ENCODE assay signal across 8 cellular contexts in the genomic region with DNA sequence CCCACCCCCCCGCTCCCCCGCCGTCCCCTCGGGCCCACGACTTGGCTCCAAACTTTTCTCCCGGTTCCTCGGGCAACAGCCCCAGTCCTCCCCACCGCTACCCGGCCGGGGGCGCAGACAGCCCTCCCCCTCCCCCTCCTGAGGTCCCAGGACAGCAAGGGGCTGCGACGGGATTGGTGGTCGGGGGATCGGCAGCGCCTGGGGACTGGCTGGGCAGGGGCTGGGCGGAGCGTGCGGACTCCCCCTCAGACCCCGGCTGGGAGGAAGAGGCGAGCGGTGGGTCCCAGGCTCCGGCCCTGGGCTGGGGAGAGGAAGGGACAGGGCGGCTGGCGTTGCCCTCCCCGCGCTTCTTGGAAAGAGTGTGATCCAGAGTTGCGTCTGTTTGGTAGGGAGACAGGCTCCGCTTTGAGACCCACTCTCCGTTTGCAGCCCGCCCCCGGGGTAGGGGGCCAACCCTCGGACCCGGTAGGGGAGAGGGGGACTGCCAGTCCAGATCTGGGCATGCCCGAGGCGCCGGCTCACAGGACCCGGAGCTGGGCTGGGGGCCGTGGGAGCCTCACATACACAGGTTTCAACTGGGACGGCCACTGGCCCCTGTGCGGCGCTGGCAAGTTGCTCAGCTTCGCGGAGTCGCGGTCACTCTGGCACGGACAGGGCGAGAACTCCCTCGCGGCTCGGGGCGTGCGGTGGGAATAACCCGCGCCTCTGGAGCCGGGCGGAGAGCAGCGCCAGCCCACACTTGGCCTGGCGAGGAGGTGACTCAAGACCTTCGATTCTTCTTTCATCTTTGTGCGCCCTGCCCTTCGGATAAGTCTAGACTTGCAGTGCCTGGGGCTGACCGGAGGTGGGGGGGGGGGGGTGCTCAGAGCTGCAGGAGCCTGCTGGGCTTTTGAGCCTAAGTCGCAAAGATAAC. TPM values are rescaled to one million over a fixed set of nuclear protein-coding genes. Genes with fewer than 3 reads are reported as not detected.
DNase-seq lines count a peak whose midpoint lies in the region; ATAC-seq and TF ChIP-seq lines count a peak whose summit lies in the region.

No MANE protein-coding gene starts in this region.

- no peaks in the 10 kb centered on the region for H3K36me3 ChIP-seq in brain microvascular endothelial cell (replicated peaks)
- H3K36me3 ChIP-seq in stomach smooth muscle (ENCODE audit: control insufficient read depth in 2 of 2, insufficient read depth in 2 of 2, low read length in 2 of 2) = no peaks in the 10 kb centered on the region

- peak; percentile 41 for DNase-seq in DMS79 (lab: John Stamatoyannopoulos, UW)
- DNase-seq in M059J (ENCODE audit: low read depth) = peak; percentile 90
- peak; percentile 63 for DNase-seq in brain microvascular endothelial cell
- DNase-seq in islet precursor cell = peak; percentile 98

- in situ Hi-C loops in brain microvascular endothelial cell (cut with HindIII; ENCODE audit: low pct_ligation_motif_present, low sequenced_read_pairs) = no loop called here

- ATAC-seq in HG03460 (IDR thresholded peaks at IDR 0.05; ENCODE audit: unreplicated experiment) (no peak), GM21717 (IDR thresholded peaks at IDR 0.05; ENCODE audit: unreplicated experiment) (no peak), GM18909 (IDR thresholded peaks at IDR 0.05; ENCODE audit: poor library complexity, unreplicated experiment) (no peak)

- H3K9ac ChIP-seq in stomach smooth muscle (ENCODE audit: low read length in 2 of 2) = peak overlapping the region; percentile 29 to 32

- H3K4me3 ChIP-seq in brain microvascular endothelial cell (ENCODE audit: low read depth, low read length) = peak overlapping the region; percentile 93
- H3K4me3 ChIP-seq in stomach smooth muscle (ENCODE audit: low read length in 2 of 2) = peak overlapping the region; percentile 48 to 83

- no peaks in the 10 kb centered on the region for H3K9me3 ChIP-seq in stomach smooth muscle (ENCODE audit: control insufficient read depth in 2 of 2, low read length in 2 of 2)

- peak overlapping the region; percentile 89 for H3K27ac ChIP-seq in brain microvascular endothelial cell
- no peak overlapping the region for H3K27ac ChIP-seq in stomach smooth muscle (ENCODE audit: low read length)

- H3K4me1 ChIP-seq in stomach smooth muscle (ENCODE audit: control insufficient read depth, insufficient read depth, low read length) = peaks cover 41% of the 10 kb centered on the region

- TF ChIP-seq CTCF in brain microvascular endothelial cell (IDR thresholded peaks at IDR 0.05; ENCODE audit: low read depth, low read length, missing control alignments) = peak; percentile 15

- H3K27me3 ChIP-seq in brain microvascular endothelial cell (replicated peaks) = no peaks in the 10 kb centered on the region
- no peaks in the 10 kb centered on the region for H3K27me3 ChIP-seq in stomach smooth muscle (ENCODE audit: control insufficient read depth in 1 of 2, insufficient read depth in 2 of 2, low read length in 2 of 2)

RNA-seq across cellular contexts. Expression of a gene that starts 1.0 kb away (rescaled TPM):
- total RNA-seq in M059J (2014; rRNA removed; shearing (Covaris generic)) = 22.2 and 27.0 TPM in 2 replicates

Comparison
In these comparisons a context has a peak if more than half of its experiments do, and no peak if none do; other contexts are left out.
1. DNase-seq: peak in every context shown above with its lines; median percentile 98 in islet precursor cell; 90 in M059J; 63 in brain microvascular endothelial cell; 41 in DMS79.